ENCODE assay signal across 34 cellular contexts in genomic region chr15:81333363-81333762, GRCh38. TPM values are rescaled to one million over a fixed set of nuclear protein-coding genes. Genes with fewer than 3 reads are reported as not detected.
"Had no signal": no experiment of that assay in that cellular context is flagged by ENCODE, and none has a peak within 500 bp of the region (broad histone marks: within the 10 kb centered on the region; RNA-seq: fewer than 3 reads in every experiment).

No MANE protein-coding gene starts in this region.

- DNase-seq: effector memory CD4-positive, alpha-beta T cell; esophagus squamous epithelium; foreskin melanocyte; glutamatergic neuron; heart right ventricle; hippocampal formation; islet precursor cell; kidney glomerular epithelial cell; left colon; left ventricle myocardium inferior; lower lobe of right lung; naive thymus-derived CD8-positive, alpha-beta T cell; nephron progenitor cell; occipital lobe; ovary; posterior cingulate gyrus; psoas muscle; right cardiac atrium; sigmoid colon; stimulated activated CD4-positive, alpha-beta T cell treated with anti-CD3 and anti-CD28 coated beads, Interleukin-2, amount 100 ng/mL, for 24 hours; stimulated activated CD4-positive, alpha-beta T cell treated with anti-CD3 and anti-CD28 coated beads, Interleukin-4, amount 100 ng/mL, for 24 hours; transverse colon; upper lobe of right lung had no signal

- ATAC-seq: heart right ventricle; left colon; lower lobe of right lung; naive thymus-derived CD8-positive, alpha-beta T cell; psoas muscle; right cardiac atrium; stimulated activated effector memory CD8-positive, alpha-beta T cell treated with anti-CD3 and anti-CD28 coated beads, Interleukin-12 subunit alpha, Interleukin-12 subunit beta, amount 100 ng/mL, for 72 hours; upper lobe of right lung had no signal

- H3K9me3 Mint-ChIP-seq: immature natural killer cell; naive thymus-derived CD8-positive, alpha-beta T cell; nephron progenitor cell; stimulated activated effector memory CD8-positive, alpha-beta T cell treated with anti-CD3 and anti-CD28 coated beads, Interleukin-12 subunit alpha, Interleukin-12 subunit beta, amount 100 ng/mL, for 72 hours; stimulated activated naive CD8-positive, alpha-beta T cell treated with anti-CD3 and anti-CD28 coated beads, Interleukin-15, Interleukin-2, amounts not matched to agents 100 ng/mL and 50 ng/mL, for 24 hours had no signal

- H3K4me3 ChIP-seq: colonic mucosa, esophagus squamous epithelium, heart right ventricle, left ventricle myocardium inferior, lower lobe of right lung, ovary, psoas muscle, sigmoid colon, suprapubic skin, transverse colon, upper lobe of right lung, vagina had no signal

- H3K27me3 Mint-ChIP-seq: naive thymus-derived CD8-positive, alpha-beta T cell; stimulated activated naive CD8-positive, alpha-beta T cell treated with anti-CD3 and anti-CD28 coated beads, Interleukin-15, Interleukin-2, amounts not matched to agents 100 ng/mL and 50 ng/mL, for 24 hours had no signal

- H3K4me1 ChIP-seq: colonic mucosa, psoas muscle, upper lobe of right lung had no signal

- H3K27ac ChIP-seq: colonic mucosa, esophagus squamous epithelium, heart right ventricle, left ventricle myocardium inferior, lower lobe of right lung, ovary, psoas muscle, sigmoid colon, suprapubic skin, transverse colon, upper lobe of right lung, vagina had no signal

- H3K36me3 ChIP-seq: colonic mucosa, esophagus squamous epithelium, heart right ventricle, left ventricle myocardium inferior, lower lobe of right lung, ovary, sigmoid colon, suprapubic skin, transverse colon, upper lobe of right lung, vagina had no signal

- H3K27me3 ChIP-seq: colonic mucosa, esophagus squamous epithelium, heart right ventricle, ovary, sigmoid colon, suprapubic skin, transverse colon, upper lobe of right lung, vagina had no signal

- H3K36me3 Mint-ChIP-seq: immature natural killer cell; naive thymus-derived CD8-positive, alpha-beta T cell; stimulated activated effector memory CD8-positive, alpha-beta T cell treated with anti-CD3 and anti-CD28 coated beads, Interleukin-12 subunit alpha, Interleukin-12 subunit beta, amount 100 ng/mL, for 72 hours had no signal

- H3K4me3 Mint-ChIP-seq: immature natural killer cell; naive thymus-derived CD8-positive, alpha-beta T cell; nephron progenitor cell; stimulated activated effector memory CD8-positive, alpha-beta T cell treated with anti-CD3 and anti-CD28 coated beads, Interleukin-12 subunit alpha, Interleukin-12 subunit beta, amount 100 ng/mL, for 72 hours; stimulated activated naive CD8-positive, alpha-beta T cell treated with anti-CD3 and anti-CD28 coated beads, Interleukin-15, Interleukin-2, amounts not matched to agents 100 ng/mL and 50 ng/mL, for 24 hours had no signal

- H3K4me1 Mint-ChIP-seq: immature natural killer cell had no signal

- H3K9me3 ChIP-seq: colonic mucosa, esophagus squamous epithelium, heart right ventricle, left ventricle myocardium inferior, lower lobe of right lung, ovary, psoas muscle, sigmoid colon, suprapubic skin, transverse colon, upper lobe of right lung, vagina had no signal

- H3K27ac Mint-ChIP-seq: nephron progenitor cell; stimulated activated effector memory CD8-positive, alpha-beta T cell treated with anti-CD3 and anti-CD28 coated beads, Interleukin-12 subunit alpha, Interleukin-12 subunit beta, amount 100 ng/mL, for 72 hours; stimulated activated naive CD8-positive, alpha-beta T cell treated with anti-CD3 and anti-CD28 coated beads, Interleukin-15, Interleukin-2, amounts not matched to agents 100 ng/mL and 50 ng/mL, for 24 hours had no signal

RNA-seq across cellular contexts. Expression of gene TMC3, which starts 40.6 kb away (rescaled TPM):
- total RNA-seq: dermis blood vessel endothelial cell; esophagus squamous epithelium; heart right ventricle; left colon; left ventricle myocardium inferior; lower lobe of right lung; mesenteric fat pad; myocyte; naive thymus-derived CD8-positive, alpha-beta T cell; psoas muscle; renal cortical epithelial cell; skeletal muscle tissue; upper lobe of right lung had no signal
